1 cellular context compared by ENCODE assay signal in genomic region chr11:8688414-8689362, GRCh38.
TF ChIP-seq lines count a peak whose summit lies in the region.

No MANE protein-coding gene starts in this region.

TF ChIP-seq in HepG2, 621 proteins besides CTCF, POLR2A, EP300 and RAD21 (continued from another document and continues in another):
- TF ChIP-seq RXRB (CRISPR knock-in tag; IDR thresholded peaks at IDR 0.05; ENCODE audit: borderline replicate concordance) (peak; percentile 78), HOMEZ (CRISPR knock-in tag; IDR thresholded peaks at IDR 0.05; ENCODE audit: low read depth) (peak; percentile 43; the same call in 1 of the 2 replicates), TAF15 (IDR thresholded peaks at IDR 0.05; ENCODE audit: low read depth, low read length, poor library complexity, severe bottlenecking) (peak; percentile 96), JARID2 (CRISPR knock-in tag; IDR thresholded peaks at IDR 0.05; ENCODE audit: insufficient replicate concordance) (no peak), ZUFSP (CRISPR knock-in tag; IDR thresholded peaks at IDR 0.05; ENCODE audit: borderline replicate concordance) (no peak), SOX5 (CRISPR knock-in tag; IDR thresholded peaks at IDR 0.05; ENCODE audit: borderline replicate concordance) (peak; percentile 54; the same call in 1 of the 2 replicates), ZNF260 (CRISPR knock-in tag; IDR thresholded peaks at IDR 0.05; ENCODE audit: borderline replicate concordance, low read depth) (no peak), HNF1A (IDR thresholded peaks at IDR 0.05; ENCODE audit: low read depth) (no peak), HNF1A (CRISPR knock-in tag; IDR thresholded peaks at IDR 0.05; ENCODE audit: borderline replicate concordance) (peak; percentile 50; the same call in 1 of the 2 replicates), ZNF337 (CRISPR knock-in tag; IDR thresholded peaks at IDR 0.05; ENCODE audit: borderline replicate concordance, low read depth) (no peak), DZIP1 (CRISPR knock-in tag; IDR thresholded peaks at IDR 0.05) (no peak), CREBL2 (CRISPR knock-in tag; IDR thresholded peaks at IDR 0.05; ENCODE audit: borderline replicate concordance) (no peak), ZNF362 (CRISPR knock-in tag; IDR thresholded peaks at IDR 0.05; ENCODE audit: borderline replicate concordance) (peak; percentile 43; the same call in 1 of the 2 replicates), ZNF281 (CRISPR knock-in tag; IDR thresholded peaks at IDR 0.05; ENCODE audit: borderline replicate concordance) (no peak), MXD1 (CRISPR knock-in tag; IDR thresholded peaks at IDR 0.05) (peak; percentile 71), MEIS2 (CRISPR knock-in tag; IDR thresholded peaks at IDR 0.05) (peak; percentile 53), NFKBIZ (CRISPR knock-in tag; IDR thresholded peaks at IDR 0.05) (peak; percentile 93), HES4 (CRISPR knock-in tag; IDR thresholded peaks at IDR 0.05; ENCODE audit: borderline replicate concordance) (no peak), SETDB1 (CRISPR knock-in tag; IDR thresholded peaks at IDR 0.05; ENCODE audit: borderline replicate concordance) (no peak), KDM5A (IDR thresholded peaks at IDR 0.05; ENCODE audit: borderline replicate concordance, low read length) (no peak; the same call in 1 of the 2 replicates), ETV5 (CRISPR knock-in tag; IDR thresholded peaks at IDR 0.05; ENCODE audit: borderline replicate concordance) (peak; percentile 97), ZNF234 (CRISPR knock-in tag; conservative IDR thresholded peaks at IDR 0.05) (no peak), TEF (CRISPR knock-in tag; IDR thresholded peaks at IDR 0.05) (no peak), HOXA7 (CRISPR knock-in tag; IDR thresholded peaks at IDR 0.05) (no peak), HNRNPK (IDR thresholded peaks at IDR 0.05; ENCODE audit: low read depth, low read length, poor library complexity, severe bottlenecking) (no peak), ZIK1 (CRISPR knock-in tag; IDR thresholded peaks at IDR 0.05; ENCODE audit: borderline replicate concordance, low read depth) (no peak), ZNF296 (CRISPR knock-in tag; conservative IDR thresholded peaks at IDR 0.05) (no peak), ZNF678 (CRISPR knock-in tag; IDR thresholded peaks at IDR 0.05) (no peak), ZNF484 (CRISPR knock-in tag; IDR thresholded peaks at IDR 0.05; ENCODE audit: borderline replicate concordance, low read depth) (no peak), SKI (IDR thresholded peaks at IDR 0.05; ENCODE audit: partially characterized antibody) (peak; percentile 53), MTERF4 (CRISPR knock-in tag; IDR thresholded peaks at IDR 0.05) (no peak), ZFP41 (CRISPR knock-in tag; IDR thresholded peaks at IDR 0.05; ENCODE audit: borderline replicate concordance) (peak; percentile 80; the same call in 1 of the 2 replicates), ZNF431 (CRISPR knock-in tag; IDR thresholded peaks at IDR 0.05; ENCODE audit: borderline replicate concordance, low read depth) (0 out of 2 replicates have a peak, but pooled peaks have one; percentile 84), TEAD2 (CRISPR knock-in tag; IDR thresholded peaks at IDR 0.05) (no peak), HMGXB3 (CRISPR knock-in tag; IDR thresholded peaks at IDR 0.05; ENCODE audit: borderline replicate concordance) (peak; percentile 78; the same call in 1 of the 2 replicates)
